1 cellular context compared by ENCODE assay signal in the genomic region with DNA sequence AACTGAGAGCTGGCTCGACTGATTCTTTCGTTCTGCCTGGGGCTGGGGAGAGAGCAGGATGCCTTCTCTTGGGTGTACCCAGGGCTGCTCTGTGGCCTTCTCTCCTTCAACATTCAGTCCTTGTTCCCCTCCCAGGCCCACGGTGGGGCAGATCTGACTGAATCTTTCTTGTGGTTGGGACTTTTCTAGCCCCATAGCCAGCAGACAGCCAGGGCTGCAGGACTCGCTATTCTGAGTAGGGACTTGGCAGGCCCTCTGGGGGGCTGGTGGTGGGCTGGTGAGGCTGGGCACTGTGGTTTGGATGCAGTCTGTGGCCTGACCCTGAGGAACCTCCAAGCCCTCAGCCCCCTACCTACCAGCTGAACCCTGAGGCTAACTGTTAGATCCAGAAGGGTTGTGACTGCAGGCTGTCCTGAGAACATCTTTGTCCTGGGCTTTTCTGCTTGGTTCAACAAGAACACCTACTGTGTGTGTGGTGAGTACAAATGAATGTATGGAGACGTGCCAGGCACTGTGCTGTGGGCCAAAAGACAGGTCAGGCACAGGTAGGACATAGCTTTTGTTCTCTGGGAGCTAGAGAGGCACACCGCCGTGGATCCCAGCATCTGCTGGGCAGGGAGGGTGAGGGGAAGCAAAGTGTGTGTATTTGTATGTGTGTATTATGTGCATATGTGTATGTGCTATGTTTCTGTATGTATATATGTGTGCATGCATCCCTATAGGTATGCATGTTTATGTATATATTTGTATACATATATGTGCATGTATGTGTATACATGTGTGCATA.
TF ChIP-seq lines count a peak whose summit lies in the region.

No MANE protein-coding gene starts in this region.

TF ChIP-seq in HCT116, 20 proteins besides CTCF, POLR2A, EP300 and RAD21:
- TF ChIP-seq EGR1 (IDR thresholded peaks at IDR 0.05; ENCODE audit: low read depth), result no peak
- no peak for TF ChIP-seq ATF3 (IDR thresholded peaks at IDR 0.05)
- TF ChIP-seq SP1 (IDR thresholded peaks at IDR 0.05; ENCODE audit: low read depth), result no peak
- TF ChIP-seq, protein P1, sequence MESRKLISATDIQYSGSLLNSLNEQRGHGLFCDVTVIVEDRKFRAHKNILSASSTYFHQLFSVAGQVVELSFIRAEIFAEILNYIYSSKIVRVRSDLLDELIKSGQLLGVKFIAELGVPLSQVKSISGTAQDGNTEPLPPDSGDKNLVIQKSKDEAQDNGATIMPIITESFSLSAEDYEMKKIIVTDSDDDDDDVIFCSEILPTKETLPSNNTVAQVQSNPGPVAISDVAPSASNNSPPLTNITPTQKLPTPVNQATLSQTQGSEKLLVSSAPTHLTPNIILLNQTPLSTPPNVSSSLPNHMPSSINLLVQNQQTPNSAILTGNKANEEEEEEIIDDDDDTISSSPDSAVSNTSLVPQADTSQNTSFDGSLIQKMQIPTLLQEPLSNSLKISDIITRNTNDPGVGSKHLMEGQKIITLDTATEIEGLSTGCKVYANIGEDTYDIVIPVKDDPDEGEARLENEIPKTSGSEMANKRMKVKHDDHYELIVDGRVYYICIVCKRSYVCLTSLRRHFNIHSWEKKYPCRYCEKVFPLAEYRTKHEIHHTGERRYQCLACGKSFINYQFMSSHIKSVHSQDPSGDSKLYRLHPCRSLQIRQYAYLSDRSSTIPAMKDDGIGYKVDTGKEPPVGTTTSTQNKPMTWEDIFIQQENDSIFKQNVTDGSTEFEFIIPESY (IDR thresholded peaks at IDR 0.05; ENCODE audit: extremely low read depth, insufficient replicate concordance, low read length), result no peak
- TF ChIP-seq CBX3 (IDR thresholded peaks at IDR 0.05; ENCODE audit: low read depth), result no peak
- TF ChIP-seq MAX (IDR thresholded peaks at IDR 0.05), result no peak
